In genomic region chr2:9480157-9480556, GRCh38 we compare ENCODE assay signal across 1 cellular context.
TF ChIP-seq lines count a peak whose summit lies in the region.

No MANE protein-coding gene starts in this region.

TF ChIP-seq in GM12878, 131 proteins besides CTCF, POLR2A, EP300 and RAD21:
- TF ChIP-seq DPF2 (IDR thresholded peaks at IDR 0.05) (no peak), RELA (IDR thresholded peaks at IDR 0.05; ENCODE audit: borderline replicate concordance, partially characterized antibody) (no peak), MEF2A (IDR thresholded peaks at IDR 0.05; ENCODE audit: insufficient read depth, low read depth, low read length) (0 out of 2 replicates have a peak, but pooled peaks have one; percentile 47), ZNF24 (IDR thresholded peaks at IDR 0.05) (no peak)
